In the genomic region with DNA sequence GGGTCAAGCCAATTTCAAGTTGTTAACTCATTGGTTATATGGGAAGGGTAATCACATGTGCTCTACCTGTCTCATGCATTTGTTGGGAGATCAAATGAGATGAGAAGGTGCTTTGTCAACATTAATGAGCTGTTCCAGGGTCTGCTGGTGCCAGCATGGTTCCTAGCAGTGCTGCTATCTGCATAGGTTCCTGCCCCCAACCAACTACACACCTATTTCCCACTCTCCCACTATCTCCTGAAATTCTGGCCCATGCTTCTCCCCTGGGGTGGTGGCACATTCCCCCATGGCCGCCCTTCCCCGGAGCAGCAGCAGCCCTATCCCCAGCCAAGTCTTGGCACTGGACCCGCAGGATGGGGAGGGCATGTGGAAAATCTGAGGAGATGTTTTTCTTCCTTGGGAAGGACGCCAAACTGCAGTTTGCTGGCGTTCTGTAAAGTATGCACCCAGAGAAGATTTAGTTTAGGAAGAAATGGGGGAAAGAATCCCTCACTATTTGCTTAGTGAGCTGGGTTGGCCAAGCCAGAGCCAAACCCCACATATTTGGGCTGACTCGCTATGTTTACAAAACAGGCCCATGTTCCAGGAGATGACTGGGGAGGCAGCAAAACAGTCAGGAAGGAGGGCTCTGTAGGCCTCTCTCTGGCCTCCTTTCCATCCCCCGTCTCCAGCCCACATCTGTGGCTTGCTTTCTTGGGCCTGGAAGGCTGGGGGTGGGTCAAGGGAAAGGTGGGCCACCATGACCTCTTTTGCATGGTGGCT, we compare ENCODE assay signal across 10 cellular contexts. TPM values are rescaled to one million over a fixed set of nuclear protein-coding genes. Genes with fewer than 3 reads are reported as not detected.
DNase-seq lines count a peak whose midpoint lies in the region; ATAC-seq and TF ChIP-seq lines count a peak whose summit lies in the region.
"Had no signal": no experiment of that assay in that cellular context is flagged by ENCODE, and none has a peak within 500 bp of the region (broad histone marks: within the 10 kb centered on the region; RNA-seq: fewer than 3 reads in every experiment).

No MANE protein-coding gene starts in this region.

- H3K4me1 ChIP-seq in Peyer's patch = peaks cover 0 to 30% (median 0%) of the 10 kb centered on the region in 4 donors
- peaks cover 8 to 25% of the 10 kb centered on the region in 2 donors for H3K4me1 ChIP-seq in mucosa of rectum (ENCODE audit: control insufficient read depth in 2 of 2, insufficient read depth in 2 of 2, low read length in 2 of 2)
- H3K4me1 ChIP-seq in effector memory CD4-positive, alpha-beta T cell (ENCODE audit: control insufficient read depth, insufficient read depth, low read length, poor library complexity, severe bottlenecking) = no peaks in the 10 kb centered on the region

- no peak overlapping the region for H3K27ac Mint-ChIP-seq in activated naive CD4-positive, alpha-beta T cell treated with anti-CD3 and anti-CD28 coated beads for 36 hours

- H3K27ac ChIP-seq in Peyer's patch = peak overlapping the region; percentile 37 to 81 (median 52)
- H3K27ac ChIP-seq in mucosa of rectum (ENCODE audit: low read depth in 2 of 2, low read length in 2 of 2) = peak overlapping the region; percentile 43 to 74
- H3K27ac ChIP-seq in effector memory CD4-positive, alpha-beta T cell (ENCODE audit: insufficient read depth, low read length, poor library complexity, severe bottlenecking) = no peak overlapping the region

- H3K4me3 ChIP-seq in Peyer's patch (no peak overlapping the region), epithelial cell of esophagus (ENCODE audit: low read length) (no peak overlapping the region), mucosa of rectum (ENCODE audit: low read length in 2 of 2) (no peak overlapping the region)
- no peak overlapping the region for H3K4me3 ChIP-seq in effector memory CD4-positive, alpha-beta T cell (ENCODE audit: insufficient read depth, low read depth, low read length, poor library complexity, severe bottlenecking)

- no peaks in the 10 kb centered on the region for H3K36me3 Mint-ChIP-seq in activated naive CD4-positive, alpha-beta T cell treated with anti-CD3 and anti-CD28 coated beads for 36 hours (ENCODE audit: low read depth)

- H3K9ac ChIP-seq in mucosa of rectum (ENCODE audit: low read depth in 1 of 2, low read length in 2 of 2) = no peak overlapping the region

- H3K27me3 ChIP-seq in Peyer's patch (no peaks in the 10 kb centered on the region), mucosa of rectum (ENCODE audit: control insufficient read depth in 2 of 2, insufficient read depth in 2 of 2, low read length in 2 of 2) (peaks cover 5% of the 10 kb centered on the region in 2 donors)
- no peaks in the 10 kb centered on the region for H3K27me3 ChIP-seq in effector memory CD4-positive, alpha-beta T cell (replicated peaks; ENCODE audit: control insufficient read depth, insufficient read depth, low read length, poor library complexity, severe bottlenecking)

- H3K27me3 Mint-ChIP-seq in activated naive CD4-positive, alpha-beta T cell treated with anti-CD3 and anti-CD28 coated beads for 36 hours (ENCODE audit: low read depth) = peaks cover 16% of the 10 kb centered on the region

- peak in 1 of 3 donors; percentile 48 for DNase-seq in Peyer's patch
- DNase-seq in epithelial cell of esophagus (ENCODE audit: low read depth) = peak; percentile 48
- DNase-seq in ureter (ENCODE audit: low spot score) = peak; percentile 81
- DNase-seq in effector memory CD4-positive, alpha-beta T cell = no peak
- DNase-seq in activated naive CD4-positive, alpha-beta T cell treated with anti-CD3 and anti-CD28 coated beads for 36 hours = no peak
- DNase-seq: activated CD8-positive, alpha-beta memory T cell treated with anti-CD3 and anti-CD28 coated beads for 24 hours; NCI-H82 had no signal

- no peak for TF ChIP-seq CTCF in Peyer's patch (IDR thresholded peaks at IDR 0.05)
- no peak for TF ChIP-seq CTCF in epithelial cell of esophagus (IDR thresholded peaks at IDR 0.05; ENCODE audit: insufficient read depth, low read depth, low read length, missing control alignments)

- intact Hi-C loops in activated naive CD4-positive, alpha-beta T cell treated with anti-CD3 and anti-CD28 coated beads for 36 hours (cut with micrococcal nuclease) = no loop called here

- no peak overlapping the region for H3K4me3 Mint-ChIP-seq in activated naive CD4-positive, alpha-beta T cell treated with anti-CD3 and anti-CD28 coated beads for 36 hours

- H3K9me3 Mint-ChIP-seq in activated naive CD4-positive, alpha-beta T cell treated with anti-CD3 and anti-CD28 coated beads for 36 hours = no peaks in the 10 kb centered on the region

- no peaks in the 10 kb centered on the region for H3K4me1 Mint-ChIP-seq in activated naive CD4-positive, alpha-beta T cell treated with anti-CD3 and anti-CD28 coated beads for 36 hours (ENCODE audit: low read depth)

- ATAC-seq in GM19035 (IDR thresholded peaks at IDR 0.05; ENCODE audit: unreplicated experiment) (no peak), GM18867 (IDR thresholded peaks at IDR 0.05; ENCODE audit: unreplicated experiment) (no peak)

- H3K36me3 ChIP-seq in Peyer's patch (no peaks in the 10 kb centered on the region), mucosa of rectum (ENCODE audit: control insufficient read depth in 2 of 2, insufficient read depth in 2 of 2, low read length in 2 of 2) (no peaks in the 10 kb centered on the region)
- no peaks in the 10 kb centered on the region for H3K36me3 ChIP-seq in effector memory CD4-positive, alpha-beta T cell (ENCODE audit: control insufficient read depth, insufficient read depth, low read length)

- TF ChIP-seq POLR2A in Peyer's patch (IDR thresholded peaks at IDR 0.05) = no peak

- no peaks in the 10 kb centered on the region for H3K9me3 ChIP-seq in Peyer's patch
- no peaks in the 10 kb centered on the region for H3K9me3 ChIP-seq in mucosa of rectum (ENCODE audit: control insufficient read depth in 2 of 2, low read length in 2 of 2)
- H3K9me3 ChIP-seq in effector memory CD4-positive, alpha-beta T cell (ENCODE audit: control insufficient read depth, low read length) = no peaks in the 10 kb centered on the region

- CTCF ChIA-PET in activated naive CD4-positive, alpha-beta T cell treated with anti-CD3 and anti-CD28 coated beads for 36 hours (lab: Charles Lee) = no interaction called here

RNA-seq across cellular contexts. Expression of gene PPP1R3C, which starts 42.5 kb away (rescaled TPM):
- 1 to 10 TPM; 1.1 to 4.1 (median 1.6) TPM for total RNA-seq in Peyer's patch
- 113 TPM for total RNA-seq in ureter
- under 1 TPM; 0.07 to 0.12 TPM for total RNA-seq in activated naive CD4-positive, alpha-beta T cell treated with anti-CD3 and anti-CD28 coated beads for 36 hours

Comparison
In these comparisons a context has a peak if more than half of its experiments do, and no peak if none do; other contexts are left out.
1. DNase-seq: peak in epithelial cell of esophagus (single experiment) and ureter (single experiment); none in effector memory CD4-positive, alpha-beta T cell (0 of 3) and activated naive CD4-positive, alpha-beta T cell treated with anti-CD3 and anti-CD28 coated beads for 36 hours (single experiment).
2. RNA of gene PPP1R3C, which starts 42.5 kb away (total RNA-seq): 113 TPM in ureter (single experiment); 1.1 to 4.1 TPM in Peyer's patch and 0.07 to 0.12 TPM in activated naive CD4-positive, alpha-beta T cell treated with anti-CD3 and anti-CD28 coated beads for 36 hours; every median in the first group is over 10 times any median in the second.